In genomic region chr18:12307871-12308385, GRCh38 we compare ENCODE assay signal across 8 cellular contexts. TPM values are rescaled to one million over a fixed set of nuclear protein-coding genes. Genes with fewer than 3 reads are reported as not detected.
DNase-seq lines count a peak whose midpoint lies in the region; ATAC-seq and TF ChIP-seq lines count a peak whose summit lies in the region.

TUBB6 (plus strand) TSS chr18:12308241; CDS start chr18:12308293, 52 bp downstream.

- H3K4me1 ChIP-seq in Caco-2 (peaks cover 17% of the 10 kb centered on the region), SJSA1 (replicated peaks) (peaks cover 24% of the 10 kb centered on the region), subcutaneous abdominal adipose tissue (ENCODE audit: control insufficient read depth in 5 of 5, insufficient read depth in 5 of 5, low read length in 5 of 5) (peaks cover 4 to 39% (median 33%) of the 10 kb centered on the region in 5 donors)

- H3K36me3 ChIP-seq in Caco-2 (ENCODE audit: control insufficient read depth, insufficient read depth, low read length) (peaks cover 2% of the 10 kb centered on the region; the same call in 1 of the 2 replicates), SJSA1 (peaks cover 49% of the 10 kb centered on the region), subcutaneous abdominal adipose tissue (ENCODE audit: control insufficient read depth in 5 of 5, insufficient read depth in 5 of 5, low read length in 5 of 5) (peaks cover 6 to 22% (median 10%) of the 10 kb centered on the region in 5 donors)

- no peaks in the 10 kb centered on the region for H3K9me3 Mint-ChIP-seq in Caco-2 (ENCODE audit: unreplicated experiment)

- peak; percentile 52 for ATAC-seq in GM19324 (IDR thresholded peaks at IDR 0.05; ENCODE audit: low FRiP score, unreplicated experiment)
- peak; percentile 39 for ATAC-seq in HG03378 (IDR thresholded peaks at IDR 0.05; ENCODE audit: unreplicated experiment)
- no peak for ATAC-seq in GM19467 (IDR thresholded peaks at IDR 0.05; ENCODE audit: unreplicated experiment)

- H3K4me3 Mint-ChIP-seq in Caco-2 (ENCODE audit: unreplicated experiment), result peak within 1 kb of the TSS; percentile 80

- CTCF ChIA-PET in Caco-2 (lab: Charles Lee), result interaction anchor here (0.8 kb wide), 1 partner anchor 20 kb away, joined by 10 read pairs; no protein-coding TSS in a partner anchor

- peak; percentile 68 to 79 for DNase-seq in Caco-2
- DNase-seq in SJSA1 (ENCODE audit: low read depth in 1 of 2, low spot score in 2 of 2), result peak; percentile 87 to 93
- DNase-seq in dermis blood vessel endothelial cell, result peak; percentile 93
- DNase-seq in lower leg skin (ENCODE audit: low spot score in 2 of 2), result peak; percentile 38 to 93

- intact Hi-C loops in Caco-2 (cut with micrococcal nuclease; ENCODE audit: unreplicated experiment) (loop anchor here (1.0 to 2.0 kb wide), 2 partner anchors 20 to 29 kb away; no protein-coding TSS in a partner anchor), lower leg skin (cut with DNase I; ENCODE audit: low total_unique reads) (no loop called here)

- peak within 1 kb of the TSS; percentile 99 for H3K27ac ChIP-seq in SJSA1
- H3K27ac ChIP-seq in subcutaneous abdominal adipose tissue (ENCODE audit: low read depth, low read length), result peak within 1 kb of the TSS; percentile 94

- H3K4me3 ChIP-seq in Caco-2 (ENCODE audit: low read depth, low read length), result peak within 1 kb of the TSS; percentile 48
- peak within 1 kb of the TSS; percentile 100 for H3K4me3 ChIP-seq in SJSA1
- H3K4me3 ChIP-seq in lower leg skin (ENCODE audit: low read depth, poor library complexity, severe bottlenecking), result peak within 1 kb of the TSS; percentile 70
- H3K4me3 ChIP-seq in subcutaneous abdominal adipose tissue (ENCODE audit: low read depth in 1 of 5, low read length in 5 of 5), result peak within 1 kb of the TSS; percentile 82 to 94 (median 87)

- TF ChIP-seq CTCF in Caco-2 (IDR thresholded peaks at IDR 0.05; ENCODE audit: insufficient read depth in 1 of 2, low read depth in 1 of 2, low read length in 1 of 2, severe bottlenecking in 1 of 2, unreplicated experiment in 1 of 2) (no peak), lower leg skin (IDR thresholded peaks at IDR 0.05) (no peak)

- H3K27me3 ChIP-seq in Caco-2 (replicated peaks; ENCODE audit: control insufficient read depth, insufficient read depth, low read length) (no peaks in the 10 kb centered on the region), SJSA1 (replicated peaks) (no peaks in the 10 kb centered on the region), subcutaneous abdominal adipose tissue (ENCODE audit: control insufficient read depth in 5 of 5, insufficient read depth in 4 of 5, low read length in 5 of 5) (no peaks in the 10 kb centered on the region)

- H3K4me1 Mint-ChIP-seq in Caco-2 (ENCODE audit: low read depth, unreplicated experiment), result peaks cover 12% of the 10 kb centered on the region

- H3K9me3 ChIP-seq in Caco-2, result peaks cover 18% of the 10 kb centered on the region
- peaks cover 11% of the 10 kb centered on the region for H3K9me3 ChIP-seq in SJSA1 (replicated peaks)
- peaks cover 0 to 3% (median 0%) of the 10 kb centered on the region in 5 donors for H3K9me3 ChIP-seq in subcutaneous abdominal adipose tissue (ENCODE audit: control insufficient read depth in 5 of 5, low read length in 5 of 5)

- WGBS in lower leg skin, 2 donors, result 0% methylated on average over 18 to 28 of the region's 76 CpGs

- BruUV-seq in Caco-2 (replicated peaks; lab: Mats Ljungman, UMichigan), result no TSS peak

- peak within 1 kb of the TSS in 4 of 5 donors; percentile 82 to 95 (median 93) for H3K9ac ChIP-seq in subcutaneous abdominal adipose tissue (ENCODE audit: low read length in 5 of 5)

- no peaks in the 10 kb centered on the region for H3K27me3 Mint-ChIP-seq in Caco-2 (ENCODE audit: insufficient read depth, unreplicated experiment)

- POLR2A ChIA-PET in Caco-2 (lab: Charles Lee), result no interaction called here

- H3K27ac Mint-ChIP-seq in Caco-2 (ENCODE audit: unreplicated experiment), result peak within 1 kb of the TSS; percentile 81

- no peak for TF ChIP-seq POLR2A in lower leg skin (IDR thresholded peaks at IDR 0.05)

- H3K36me3 Mint-ChIP-seq in Caco-2 (ENCODE audit: insufficient read depth, unreplicated experiment), result peaks cover 47% of the 10 kb centered on the region

RNA-seq across cellular contexts. Expression of gene TUBB6, which starts in this region (rescaled TPM):
- total RNA-seq in Caco-2 (2022) (138 and 149 TPM in 2 replicates), dermis blood vessel endothelial cell (877 and 1,390 TPM in 2 replicates), lower leg skin (100 to 1,000 TPM in 3 of 4 donors, 10 to 100 TPM in 1; 91.6 to 151 (median 133) TPM)
- total RNA-seq in SJSA1 (2014; rRNA removed; shearing (Covaris generic)), result 501 and 738 TPM in 2 replicates

Comparison
In these comparisons a context has a peak if more than half of its experiments do, and no peak if none do; other contexts are left out.
1. H3K4me3 ChIP-seq: peak in every context shown above with its lines; median percentile 100 in SJSA1; 87 in subcutaneous abdominal adipose tissue; 70 in lower leg skin; 48 in Caco-2.